9 cellular contexts compared by ENCODE assay signal in the genomic region with DNA sequence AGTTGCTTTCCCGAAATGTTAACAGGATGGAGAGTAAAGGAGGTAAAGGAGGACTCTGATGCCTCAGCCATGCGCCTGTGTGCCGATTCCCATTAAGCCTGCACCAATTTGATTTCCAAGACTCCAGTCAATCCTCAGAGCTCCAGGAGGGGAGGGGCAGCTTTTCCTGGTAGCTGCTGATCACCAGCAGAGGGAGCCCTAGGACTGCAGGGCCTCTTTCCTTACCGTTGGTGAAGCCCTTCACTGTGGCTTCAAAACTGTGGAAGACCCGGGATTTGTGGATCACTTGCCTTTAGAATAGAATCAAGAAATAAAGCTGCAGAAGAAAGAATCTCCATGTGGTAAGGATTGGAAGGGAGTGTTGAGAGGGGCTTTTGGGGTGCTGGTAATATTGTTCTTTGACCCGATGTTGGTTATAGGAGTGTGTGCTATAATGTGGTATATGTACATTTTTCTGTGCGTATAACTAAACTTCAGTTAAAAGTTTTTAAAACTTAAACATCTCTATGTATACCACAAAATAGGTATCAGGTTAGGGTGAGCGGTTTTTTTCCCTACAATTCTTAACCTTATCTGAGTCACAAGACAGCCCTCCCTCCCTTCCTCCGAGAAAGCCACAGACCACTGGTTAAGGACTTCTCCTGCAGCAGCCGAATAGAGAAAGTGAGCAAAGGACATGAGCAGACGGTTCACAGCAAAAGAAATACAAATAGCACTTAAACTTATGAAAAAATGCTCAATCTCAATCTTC. TPM values are rescaled to one million over a fixed set of nuclear protein-coding genes. Genes with fewer than 3 reads are reported as not detected.
DNase-seq lines count a peak whose midpoint lies in the region; ATAC-seq and TF ChIP-seq lines count a peak whose summit lies in the region.
"Had no signal": no experiment of that assay in that cellular context is flagged by ENCODE, and none has a peak within 500 bp of the region (broad histone marks: within the 10 kb centered on the region; RNA-seq: fewer than 3 reads in every experiment).

No MANE protein-coding gene starts in this region.

- peaks cover 0 to 32% (median 0%) of the 10 kb centered on the region in 3 donors for H3K36me3 ChIP-seq in tibial nerve

- in situ Hi-C loops in KBM-7 (cut with MboI; ENCODE audit: low pct_unique_long_range_greater_than_20kb, low sequenced_read_pairs) = loop anchor here (25.0 kb wide), 1 partner anchor 170 kb away; no protein-coding TSS in a partner anchor

- H3K27me3 Mint-ChIP-seq in Calu3 (ENCODE audit: unreplicated experiment) = no peaks in the 10 kb centered on the region
- no peaks in the 10 kb centered on the region for H3K27me3 Mint-ChIP-seq in activated T-helper 17 cell treated with anti-CD3 and anti-CD28 coated beads, Interleukin-2, amount 50 U/mL, for 72 hours

- 55 to 59% methylated on average over 11 of the region's 11 CpGs for WGBS in tibial nerve, 2 donors

- no TSS peak for BruUV-seq in Calu3 (replicated peaks; lab: Mats Ljungman, UMichigan)

- H3K4me3 ChIP-seq in fibroblast of villous mesenchyme (ENCODE audit: low read depth, low read length) (no peak overlapping the region), tibial nerve (no peak overlapping the region)

- TF ChIP-seq EP300 in tibial nerve (IDR thresholded peaks at IDR 0.05) = peak in 1 of 2 donors; percentile 8

- TF ChIP-seq CTCF in Calu3 (IDR thresholded peaks at IDR 0.05; ENCODE audit: unreplicated experiment) = peak; percentile 98
- TF ChIP-seq CTCF in fibroblast of villous mesenchyme (IDR thresholded peaks at IDR 0.05; ENCODE audit: insufficient read depth, low read depth, low read length) = peak; percentile 96
- TF ChIP-seq CTCF in tibial nerve (IDR thresholded peaks at IDR 0.05) = peak; percentile 53 to 85 (median 69)

- H3K27ac ChIP-seq in tibial nerve = no peak overlapping the region

- intact Hi-C loops in Calu3 (cut with micrococcal nuclease; ENCODE audit: unreplicated experiment) = loop anchor here (1.0 to 10.0 kb wide), 6 partner anchors 94 to 650 kb away; partner anchors contain the start of gene FITM2

- peak; percentile 82 for ATAC-seq in activated T-helper 17 cell treated with anti-CD3 and anti-CD28 coated beads, Interleukin-2, amount 50 U/mL, for 72 hours (replicated peaks)
- no peak for ATAC-seq in GM18909 (IDR thresholded peaks at IDR 0.05; ENCODE audit: poor library complexity, unreplicated experiment)

- H3K27me3 ChIP-seq in tibial nerve = no peaks in the 10 kb centered on the region

- DNase-seq in Calu3 = peak; percentile 91
- DNase-seq in KBM-7 = peak; percentile 78
- DNase-seq in RPMI7951 (ENCODE audit: low read depth) = peak; percentile 70
- peak; percentile 67 for DNase-seq in fibroblast of villous mesenchyme (ENCODE audit: low read depth)
- peak; percentile 34 for DNase-seq in occipital lobe (lab: John Stamatoyannopoulos, UW)
- DNase-seq in tibial nerve (ENCODE audit: low spot score in 2 of 2) = peak in 1 of 2 donors; percentile 61

- no peak for TF ChIP-seq POLR2A in tibial nerve (IDR thresholded peaks at IDR 0.05)

- H3K9me3 ChIP-seq in tibial nerve = no peaks in the 10 kb centered on the region

- H3K36me3 Mint-ChIP-seq in Calu3 (ENCODE audit: insufficient read depth, unreplicated experiment) = peaks cover 4% of the 10 kb centered on the region
- peaks cover 5% of the 10 kb centered on the region for H3K36me3 Mint-ChIP-seq in activated T-helper 17 cell treated with anti-CD3 and anti-CD28 coated beads, Interleukin-2, amount 50 U/mL, for 72 hours (ENCODE audit: low read depth)

- CTCF ChIA-PET in Calu3 (lab: Charles Lee) = interaction anchor here (0.7 to 4.1 kb wide), 18 partner anchors 9 to 466 kb away, joined by 3 to 56 read pairs (median 5); partner anchors contain the start of genes FITM2, GDAP1L1, HNF4A and TTPAL

- no peaks in the 10 kb centered on the region for H3K9me3 Mint-ChIP-seq in Calu3 (ENCODE audit: low read depth, unreplicated experiment)
- no peaks in the 10 kb centered on the region for H3K9me3 Mint-ChIP-seq in activated T-helper 17 cell treated with anti-CD3 and anti-CD28 coated beads, Interleukin-2, amount 50 U/mL, for 72 hours

- H3K4me1 ChIP-seq in tibial nerve = peaks cover 0 to 22% (median 3%) of the 10 kb centered on the region in 4 donors

- H3K27ac Mint-ChIP-seq in Calu3 (ENCODE audit: unreplicated experiment) = no peak overlapping the region
- H3K27ac Mint-ChIP-seq in activated T-helper 17 cell treated with anti-CD3 and anti-CD28 coated beads, Interleukin-2, amount 50 U/mL, for 72 hours = peak overlapping the region; percentile 83

- H3K4me1 Mint-ChIP-seq in Calu3 (ENCODE audit: low read depth, unreplicated experiment) = peaks cover 16% of the 10 kb centered on the region
- peaks cover 34% of the 10 kb centered on the region for H3K4me1 Mint-ChIP-seq in activated T-helper 17 cell treated with anti-CD3 and anti-CD28 coated beads, Interleukin-2, amount 50 U/mL, for 72 hours

- H3K4me3 Mint-ChIP-seq in Calu3 (ENCODE audit: low read depth, unreplicated experiment) = no peak overlapping the region
- peak overlapping the region; percentile 75 for H3K4me3 Mint-ChIP-seq in activated T-helper 17 cell treated with anti-CD3 and anti-CD28 coated beads, Interleukin-2, amount 50 U/mL, for 72 hours

RNA-seq across cellular contexts. Expression of gene OSER1, which starts 6.9 kb away (rescaled TPM):
- total RNA-seq in Calu3 (2022) (52.2 and 56.7 TPM in 2 replicates), fibroblast of villous mesenchyme (28.7 and 45.8 TPM in 2 replicates), occipital lobe (35.9 TPM), tibial nerve (10 to 100 TPM; 31.2 to 47.9 (median 35.3) TPM)
- 81.6 and 89.0 TPM in 2 replicates for total RNA-seq in RPMI7951 (2014; rRNA removed; shearing (Covaris generic))
- total RNA-seq in activated T-helper 17 cell treated with anti-CD3 and anti-CD28 coated beads, Interleukin-2, amount 50 U/mL, for 72 hours = 10 to 100 TPM; 30.5 to 38.6 TPM

RNA-seq across cellular contexts. Expression of gene GDAP1L1, which starts 29.6 kb away (rescaled TPM):
- total RNA-seq in Calu3 (2022) = not detected in 2 replicates
- total RNA-seq in RPMI7951 (2014; rRNA removed; shearing (Covaris generic)) = not detected in 2 replicates
- total RNA-seq in activated T-helper 17 cell treated with anti-CD3 and anti-CD28 coated beads, Interleukin-2, amount 50 U/mL, for 72 hours = not detected
- total RNA-seq in fibroblast of villous mesenchyme = not detected in 2 replicates
- total RNA-seq in occipital lobe = 121 TPM
- total RNA-seq in tibial nerve = not detected
- total RNA-seq: T-helper 1 cell treated with Interleukin-12 subunit alpha and Interleukin-12 subunit beta and Interleukin-4 antibody, amounts not matched to agents 30 ng/mL and 1 ng/mL, for 36 hours had no signal

RNA-seq across cellular contexts. Expression of gene JPH2, which starts 30.5 kb away (rescaled TPM):
- total RNA-seq in Calu3 (2022) = 0.50 and 0.59 TPM in 2 replicates
- 16.0 and 24.2 TPM in 2 replicates for total RNA-seq in RPMI7951 (2014; rRNA removed; shearing (Covaris generic))
- total RNA-seq in activated T-helper 17 cell treated with anti-CD3 and anti-CD28 coated beads, Interleukin-2, amount 50 U/mL, for 72 hours = under 1 TPM; 0.09 to 0.42 TPM
- total RNA-seq in fibroblast of villous mesenchyme = 37.4 and 50.5 TPM in 2 replicates
- total RNA-seq in occipital lobe = 0.16 TPM
- 1 to 10 TPM; 3.1 to 6.3 (median 5.3) TPM for total RNA-seq in tibial nerve
- total RNA-seq: T-helper 1 cell treated with Interleukin-12 subunit alpha and Interleukin-12 subunit beta and Interleukin-4 antibody, amounts not matched to agents 30 ng/mL and 1 ng/mL, for 36 hours had no signal

Comparison
In these comparisons a context has a peak if more than half of its experiments do, and no peak if none do; other contexts are left out.
1. RNA of gene GDAP1L1, which starts 29.6 kb away (total RNA-seq): 121 TPM in occipital lobe (single experiment); not detected in activated T-helper 17 cell treated with anti-CD3 and anti-CD28 coated beads, Interleukin-2, amount 50 U/mL, for 72 hours, not detected in Calu3, not detected in RPMI7951, not detected in fibroblast of villous mesenchyme and not detected in tibial nerve; every median in the first group is over 100 times any median in the second.
2. Peak in every context shown above with its lines, with median percentiles within 50 percentile points of each other: CTCF ChIP-seq.